In the genomic region with DNA sequence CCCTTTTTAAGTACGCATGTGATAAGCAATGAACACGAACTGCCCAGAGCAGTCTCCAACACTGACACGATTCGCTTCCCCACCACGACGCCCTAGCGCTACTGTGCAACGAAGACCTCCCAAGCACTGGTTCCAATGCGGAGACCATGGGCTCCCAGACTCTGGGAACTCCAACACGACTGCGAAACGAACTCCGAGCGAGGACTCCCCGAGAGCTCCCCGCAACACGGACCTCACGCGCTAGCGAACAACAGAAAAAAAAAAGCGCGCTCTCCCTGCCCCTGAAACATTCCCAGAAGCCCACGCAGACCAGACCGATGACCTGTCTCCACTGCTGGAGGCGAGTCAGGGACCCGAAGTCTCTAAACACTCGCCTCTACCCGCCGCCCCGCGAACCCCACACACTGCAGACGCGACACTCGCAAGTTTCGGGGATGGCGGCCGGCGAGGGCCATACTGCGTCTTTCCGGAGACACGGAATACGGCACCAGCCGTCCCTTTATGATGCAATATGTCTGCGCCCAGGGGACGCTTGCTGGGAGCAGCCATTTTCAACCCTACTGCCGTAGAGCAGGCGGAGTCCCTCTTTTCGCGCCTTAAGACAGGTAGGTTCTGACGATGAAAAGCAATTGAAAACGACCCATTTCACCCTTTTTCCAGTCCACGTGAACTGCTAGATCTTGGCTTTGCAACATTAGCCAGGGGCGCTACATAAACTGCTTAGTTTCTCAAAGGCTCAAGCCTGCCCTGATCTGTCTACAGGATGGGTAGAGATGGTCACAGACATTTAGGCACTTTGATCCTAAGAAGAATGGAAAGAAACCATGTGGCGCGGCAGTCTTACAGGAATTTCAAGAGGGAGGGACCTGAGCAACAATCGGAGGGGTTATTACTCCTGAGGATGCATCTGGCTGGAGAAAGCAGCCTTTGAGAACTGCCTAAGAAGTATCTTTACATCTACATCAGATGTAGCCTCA, we compare ENCODE assay signal across 8 cellular contexts. TPM values are rescaled to one million over a fixed set of nuclear protein-coding genes. Genes with fewer than 3 reads are reported as not detected.
A peak's percentile ranks its signal among the peaks of the same experiment; 100 is the strongest.
DNase-seq lines count a peak whose midpoint lies in the region; ATAC-seq and TF ChIP-seq lines count a peak whose summit lies in the region.

Gene ZNF577, minus strand, starts transcription at position 430 of the 977 bp plus-strand sequence. CDS start 7,569 bp downstream, outside the sequence.

- POLR2A ChIA-PET in naive thymus-derived CD8-positive, alpha-beta T cell (lab: Charles Lee) = no interaction called here

- peak within 1 kb of the TSS; percentile 67 to 85 for H3K4me3 ChIP-seq in foreskin fibroblast (ENCODE audit: low read depth in 1 of 2, low read length in 2 of 2)

- peaks cover 0 to 99% (median 45%) of the 10 kb centered on the region in 9 donors for H3K9me3 Mint-ChIP-seq in naive thymus-derived CD8-positive, alpha-beta T cell

- DNase-seq in ELR (ENCODE audit: low read depth) (peak; percentile 84), RPMI8226 (peak; percentile 83), foreskin fibroblast (peak; percentile 89 to 97), Kasumi-1 (lab: John Stamatoyannopoulos, UW) (no peak), NCI-H2081 treated with DMSO at 0.1 percent for 48 hours (lab: John Stamatoyannopoulos, UW) (no peak)
- DNase-seq in activated naive CD4-positive, alpha-beta T cell (lab: John Stamatoyannopoulos, UW) = peak in 3 of 4 experiments; percentile 10 to 31 (median 24)
- DNase-seq in naive thymus-derived CD8-positive, alpha-beta T cell = peak; percentile 3 to 89 (median 46)
- peak; percentile 39 for DNase-seq in stimulated activated CD8-positive, alpha-beta memory T cell treated with anti-CD3 and anti-CD28 coated beads, Interleukin-7, amount 100 ng/mL, for 24 hours (ENCODE audit: low read depth)

- peaks cover 0 to 3% (median 1%) of the 10 kb centered on the region in 4 donors for H3K4me1 Mint-ChIP-seq in naive thymus-derived CD8-positive, alpha-beta T cell

- no peaks in the 10 kb centered on the region for H3K27me3 Mint-ChIP-seq in naive thymus-derived CD8-positive, alpha-beta T cell

- peak within 1 kb of the TSS; percentile 15 to 96 (median 88) for H3K27ac Mint-ChIP-seq in naive thymus-derived CD8-positive, alpha-beta T cell

- peak; percentile 65 to 93 for ATAC-seq in naive thymus-derived CD8-positive, alpha-beta T cell

- peaks cover 64 to 89% (median 71%) of the 10 kb centered on the region in 3 donors for H3K36me3 Mint-ChIP-seq in naive thymus-derived CD8-positive, alpha-beta T cell

- H3K4me3 Mint-ChIP-seq in naive thymus-derived CD8-positive, alpha-beta T cell = peak within 1 kb of the TSS; percentile 79 to 94 (median 86)

- no peak for TF ChIP-seq CTCF in foreskin fibroblast (IDR thresholded peaks at IDR 0.05; ENCODE audit: low read depth, low read length)

RNA-seq across cellular contexts. Expression of gene ZNF577, which starts in this region (rescaled TPM):
- total RNA-seq in naive thymus-derived CD8-positive, alpha-beta T cell = 10 to 100 TPM; 31.7 to 34.0 TPM
- 1 to 10 TPM in 2 of 3 donors, under 1 TPM in 1; 0.83 to 3.6 (median 2.7) TPM for polyA plus RNA-seq in naive thymus-derived CD8-positive, alpha-beta T cell

Comparison
In these comparisons a context has a peak if more than half of its experiments do, and no peak if none do; other contexts are left out.
1. DNase-seq: peak in ELR (single experiment), RPMI8226 (single experiment), activated naive CD4-positive, alpha-beta T cell (3 of 4), foreskin fibroblast (2 of 2), naive thymus-derived CD8-positive, alpha-beta T cell (10 of 10) and stimulated activated CD8-positive, alpha-beta memory T cell treated with anti-CD3 and anti-CD28 coated beads, Interleukin-7, amount 100 ng/mL, for 24 hours (single experiment); none in Kasumi-1 (0 of 2) and NCI-H2081 treated with DMSO at 0.1 percent for 48 hours (single experiment).